In genomic region chr1:247440001-247440620, GRCh38 we compare ENCODE assay signal across 10 cellular contexts. TPM values are rescaled to one million over a fixed set of nuclear protein-coding genes. Genes with fewer than 3 reads are reported as not detected.
A peak's percentile ranks its signal among the peaks of the same experiment; 100 is the strongest.
DNase-seq lines count a peak whose midpoint lies in the region; ATAC-seq and TF ChIP-seq lines count a peak whose summit lies in the region.
"Had no signal": no experiment of that assay in that cellular context is flagged by ENCODE, and none has a peak within 500 bp of the region (broad histone marks: within the 10 kb centered on the region; RNA-seq: fewer than 3 reads in every experiment).

No MANE protein-coding gene starts in this region.

- no peak overlapping the region for H3K4me3 ChIP-seq in tibial artery
- H3K4me3 ChIP-seq: pancreas had no signal

- H3K4me3 Mint-ChIP-seq in immature natural killer cell, result no peak overlapping the region

- H3K9me3 ChIP-seq in tibial artery, result no peaks in the 10 kb centered on the region
- H3K9me3 ChIP-seq: pancreas had no signal

- H3K4me1 Mint-ChIP-seq in immature natural killer cell, result no peaks in the 10 kb centered on the region

- H3K27me3 ChIP-seq in tibial artery, result peaks cover 0 to 2% of the 10 kb centered on the region in 2 donors
- H3K27me3 ChIP-seq: pancreas had no signal

- no peak overlapping the region for H3K27ac Mint-ChIP-seq in immature natural killer cell

- H3K9me3 Mint-ChIP-seq in immature natural killer cell, result no peaks in the 10 kb centered on the region

- DNase-seq in islet precursor cell (peak; percentile 8), NCI-H2196 (lab: John Stamatoyannopoulos, UW; ENCODE audit: unreplicated experiment) (no peak), tibial artery (no peak), immature natural killer cell (no peak), DMS 273 (lab: John Stamatoyannopoulos, UW; ENCODE audit: unreplicated experiment) (no peak)
- DNase-seq: GDM1, pancreas had no signal

- H3K36me3 ChIP-seq in tibial artery, result no peaks in the 10 kb centered on the region
- H3K36me3 ChIP-seq: pancreas had no signal

- no peak overlapping the region for H3K27ac ChIP-seq in tibial artery
- H3K27ac ChIP-seq: pancreas had no signal

- H3K36me3 Mint-ChIP-seq in immature natural killer cell, result peaks cover 5 to 16% (median 10%) of the 10 kb centered on the region in 3 donors

- no peaks in the 10 kb centered on the region for H3K4me1 ChIP-seq in tibial artery
- H3K4me1 ChIP-seq: pancreas had no signal

- peaks cover 0 to 2% (median 0%) of the 10 kb centered on the region in 3 donors for H3K27me3 Mint-ChIP-seq in immature natural killer cell (ENCODE audit: low read depth in 3 of 3)

- TF ChIP-seq CTCF in tibial artery (IDR thresholded peaks at IDR 0.05), result no peak

- intact Hi-C loops in tibial artery (cut with DNase I; ENCODE audit: low total_unique reads), result no loop called here

- ATAC-seq in GM18868 (IDR thresholded peaks at IDR 0.05; ENCODE audit: unreplicated experiment), result peak; percentile 97
- peak; percentile 98 for ATAC-seq in GM21526 (IDR thresholded peaks at IDR 0.05; ENCODE audit: low FRiP score, unreplicated experiment)
- peak; percentile 99 for ATAC-seq in HG03159 (IDR thresholded peaks at IDR 0.05; ENCODE audit: unreplicated experiment)

RNA-seq across cellular contexts. Expression of gene OR2B11, which starts 17.8 kb away (rescaled TPM):
- polyA plus RNA-seq in immature natural killer cell, result not detected
- polyA plus RNA-seq: pancreas had no signal

RNA-seq across cellular contexts. Expression of gene NLRP3, which starts 24.1 kb away (rescaled TPM):
- polyA plus RNA-seq in immature natural killer cell, result 1 to 10 TPM in 2 of 3 donors, not detected in 1; 1.0 to 1.5 TPM
